In genomic region chr16:89446975-89447293, GRCh38 we compare ENCODE assay signal across 1 cellular context.
TF ChIP-seq lines count a peak whose summit lies in the region.

No MANE protein-coding gene starts in this region.

TF ChIP-seq in HepG2, 621 proteins besides CTCF, POLR2A, EP300 and RAD21:
- TF ChIP-seq ZNF691 (CRISPR knock-in tag; IDR thresholded peaks at IDR 0.05; ENCODE audit: borderline replicate concordance, low read depth) (0 out of 2 replicates have a peak, but pooled peaks have one; percentile 11), DMTF1 (CRISPR knock-in tag; IDR thresholded peaks at IDR 0.05) (no peak), ZNF318 (CRISPR knock-in tag; IDR thresholded peaks at IDR 0.05) (0 out of 2 replicates have a peak, but pooled peaks have one; percentile 14), ZNF687 (CRISPR knock-in tag; IDR thresholded peaks at IDR 0.05) (peak; percentile 3; the same call in 1 of the 2 replicates), HNRNPL (IDR thresholded peaks at IDR 0.05; ENCODE audit: low read depth, low read length) (0 out of 2 replicates have a peak, but pooled peaks have one; percentile 33)
